8 cellular contexts compared by ENCODE assay signal in genomic region chrX:107659768-107660167, GRCh38. TPM values are rescaled to one million over a fixed set of nuclear protein-coding genes. Genes with fewer than 3 reads are reported as not detected.
DNase-seq lines count a peak whose midpoint lies in the region; ATAC-seq and TF ChIP-seq lines count a peak whose summit lies in the region.

No MANE protein-coding gene starts in this region.

- H3K4me1 Mint-ChIP-seq in H9 (peaks cover 7 to 15% of the 10 kb centered on the region in 2 experiments), endodermal cell (peaks cover 17% of the 10 kb centered on the region), nephron progenitor cell (peaks cover 21% of the 10 kb centered on the region)

- H3K56ac ChIP-seq in H9 (ENCODE audit: insufficient read length, low read depth, low read length): no peak overlapping the region

- no peak overlapping the region for H2AFZ ChIP-seq in H9 (ENCODE audit: low read length)
- no peak overlapping the region for H2AFZ ChIP-seq in OCI-LY7 (ENCODE audit: low read length)

- H3K79me1 ChIP-seq in H9 (ENCODE audit: insufficient read depth, low read depth, low read length, poor library complexity, severe bottlenecking): no peaks in the 10 kb centered on the region

- POLR2A ChIA-PET in OCI-LY7 (lab: Charles Lee): interaction anchor here (0.6 kb wide), 1 partner anchor 118 kb away, joined by 3 read pairs; no protein-coding TSS in a partner anchor

- H2BK5ac ChIP-seq in H9 (ENCODE audit: insufficient read length, low read length): no peak overlapping the region

- CTCF ChIA-PET in OCI-LY7 (lab: Charles Lee; ENCODE audit: unreplicated experiment): interaction anchor here (0.9 kb wide), 1 partner anchor 13 kb away, joined by 6 read pairs; no protein-coding TSS in a partner anchor

- H3K79me2 ChIP-seq in H9 (ENCODE audit: insufficient read depth, low read length) (no peaks in the 10 kb centered on the region), OCI-LY7 (ENCODE audit: insufficient read depth, low read depth, low read length) (no peaks in the 10 kb centered on the region)

- no peak overlapping the region for H3K18ac ChIP-seq in H9 (ENCODE audit: insufficient read length, low read depth, low read length)

- no peak overlapping the region for H3K27ac ChIP-seq in H9 (ENCODE audit: insufficient read length, low read depth, low read length)
- no peak overlapping the region for H3K27ac ChIP-seq in OCI-LY7 (ENCODE audit: low read depth, low read length, poor library complexity, severe bottlenecking)
- no peak overlapping the region for H3K27ac ChIP-seq in endodermal cell (ENCODE audit: low read depth, low read length)

- H4K8ac ChIP-seq in H9 (replicated peaks; ENCODE audit: insufficient read length, low read depth, low read length): no peak overlapping the region

- intact Hi-C loops in OCI-LY7 (cut with micrococcal nuclease; ENCODE audit: unreplicated experiment): loop anchor here (1.0 to 10.0 kb wide), 6 partner anchors 58 to 765 kb away; partner anchors contain the start of gene NCBP2L

- H3K27me3 Mint-ChIP-seq in H9 (ENCODE audit: low read depth) (no peaks in the 10 kb centered on the region; the same call in 1 of the 2 replicates), endodermal cell (ENCODE audit: insufficient read depth) (peaks cover 2% of the 10 kb centered on the region), nephron progenitor cell (ENCODE audit: low read depth, poor library complexity) (peaks cover 14% of the 10 kb centered on the region)

- H2BK20ac ChIP-seq in H9 (ENCODE audit: low read depth, low read length, poor library complexity, severe bottlenecking): no peak overlapping the region

- H3K4ac ChIP-seq in H9 (ENCODE audit: low read depth, low read length): no peak overlapping the region

- no peak overlapping the region for H3K9ac ChIP-seq in H9 (ENCODE audit: extremely low read depth, insufficient read length, low read length)
- H3K9ac ChIP-seq in endodermal cell (ENCODE audit: extremely low read depth, low read length, poor library complexity, severe bottlenecking): no peak overlapping the region

- H3K9me2 ChIP-seq in OCI-LY7 (ENCODE audit: insufficient read depth, low read length): no peaks in the 10 kb centered on the region

- H3K36me3 ChIP-seq in OCI-LY7 (ENCODE audit: insufficient read depth, low read length): no peaks in the 10 kb centered on the region
- H3K36me3 ChIP-seq in endodermal cell (ENCODE audit: control insufficient read depth, insufficient read depth, low read length): no peaks in the 10 kb centered on the region

- no peak overlapping the region for H3K4me2 ChIP-seq in H9 (ENCODE audit: insufficient read depth, insufficient read length, low read length)
- no peak overlapping the region for H3K4me2 ChIP-seq in OCI-LY7 (ENCODE audit: low read length)

- no peak overlapping the region for H2BK120ac ChIP-seq in H9 (ENCODE audit: low read depth, low read length, poor library complexity, severe bottlenecking)

- H2AK5ac ChIP-seq in H9 (ENCODE audit: insufficient read length, low read length): no peak overlapping the region

- no peak overlapping the region for H3K4me3 ChIP-seq in OCI-LY7 (ENCODE audit: low read depth, low read length, poor library complexity, severe bottlenecking)
- no peak overlapping the region for H3K4me3 ChIP-seq in endodermal cell (ENCODE audit: low read length)

- H3K14ac ChIP-seq in H9 (ENCODE audit: insufficient read depth, low read length): no peak overlapping the region

- no peaks in the 10 kb centered on the region for H3K27me3 ChIP-seq in H9 (ENCODE audit: insufficient read depth, low read length)
- no peaks in the 10 kb centered on the region for H3K27me3 ChIP-seq in endodermal cell (ENCODE audit: control insufficient read depth, insufficient read depth, low read length, poor library complexity, severe bottlenecking)

- no peak overlapping the region for H2BK15ac ChIP-seq in H9 (ENCODE audit: low read depth, low read length)

- no peak overlapping the region for H4K91ac ChIP-seq in H9 (ENCODE audit: insufficient read length, low read depth, low read length)

- H3T11ph ChIP-seq in H9 (ENCODE audit: low read length): no peak overlapping the region

- TF ChIP-seq CTCF in H9 (conservative IDR thresholded peaks at IDR 0.05) (peak; percentile 71), OCI-LY7 (conservative IDR thresholded peaks at IDR 0.05; ENCODE audit: low read length) (peak; percentile 82), endodermal cell (conservative IDR thresholded peaks at IDR 0.05) (peak; percentile 82), nephron progenitor cell (IDR thresholded peaks at IDR 0.05) (peak; percentile 57)

- H3K9me3 Mint-ChIP-seq in H9: peaks cover 0 to 25% of the 10 kb centered on the region in 2 experiments; a peak in 2 of 5 replicates
- peaks cover 3% of the 10 kb centered on the region for H3K9me3 Mint-ChIP-seq in endodermal cell
- peaks cover 37% of the 10 kb centered on the region for H3K9me3 Mint-ChIP-seq in nephron progenitor cell

- peaks cover 0 to 3% (median 0%) of the 10 kb centered on the region in 3 experiments; a peak in 3 of 7 replicates for H3K36me3 Mint-ChIP-seq in H9 (ENCODE audit: insufficient read depth in 1 of 3, low read depth in 3 of 3)
- H3K36me3 Mint-ChIP-seq in endodermal cell (ENCODE audit: low read depth): no peaks in the 10 kb centered on the region
- H3K36me3 Mint-ChIP-seq in nephron progenitor cell (ENCODE audit: low read depth): no peaks in the 10 kb centered on the region

- H3K23ac ChIP-seq in H9 (ENCODE audit: insufficient read length, low read depth, low read length): no peak overlapping the region

- H3K9me3 ChIP-seq in H9 (ENCODE audit: control insufficient read depth, low read depth, low read length): no peaks in the 10 kb centered on the region
- no peaks in the 10 kb centered on the region for H3K9me3 ChIP-seq in OCI-LY7 (ENCODE audit: low read length)
- no peaks in the 10 kb centered on the region for H3K9me3 ChIP-seq in endodermal cell (ENCODE audit: control insufficient read depth, low read length)

- DNase-seq in DMS114 treated with DMSO at 0.1 percent for 48 hours (lab: John Stamatoyannopoulos, UW; ENCODE audit: unreplicated experiment) (peak; percentile 51), H9 (no peak), OCI-LY7 (ENCODE audit: low spot score) (peak; percentile 48), endodermal cell (no peak), nephron progenitor cell (no peak), iPS-NIHi11 (ENCODE audit: low spot score) (no peak)

- ATAC-seq in GM21367 (IDR thresholded peaks at IDR 0.05; ENCODE audit: unreplicated experiment) (no peak), GM21360 (IDR thresholded peaks at IDR 0.05; ENCODE audit: unreplicated experiment) (no peak)

- no peaks in the 10 kb centered on the region for H3K23me2 ChIP-seq in H9 (ENCODE audit: insufficient read length, low read depth, low read length, poor library complexity, severe bottlenecking)

- H2BK12ac ChIP-seq in H9 (ENCODE audit: insufficient read length, low read depth, low read length): no peak overlapping the region

- no TSS peak for BruUV-seq in OCI-LY7 (replicated peaks; lab: Mats Ljungman, UMichigan)

- no peak overlapping the region for H4K5ac ChIP-seq in H9 (ENCODE audit: insufficient read length, low read depth, low read length)

- H4K20me1 ChIP-seq in H9 (ENCODE audit: control insufficient read depth, insufficient read depth, insufficient read length): no peaks in the 10 kb centered on the region
- no peaks in the 10 kb centered on the region for H4K20me1 ChIP-seq in OCI-LY7 (ENCODE audit: insufficient read depth, low read length)

- no peak overlapping the region for H3K27ac Mint-ChIP-seq in H9
- no peak overlapping the region for H3K27ac Mint-ChIP-seq in endodermal cell
- H3K27ac Mint-ChIP-seq in nephron progenitor cell: no peak overlapping the region

- no peaks in the 10 kb centered on the region; the same call in 1 of the 2 replicates for H3K4me1 ChIP-seq in H9 (ENCODE audit: insufficient read depth, low read length)
- H3K4me1 ChIP-seq in OCI-LY7 (ENCODE audit: insufficient read depth, low read length, poor library complexity, severe bottlenecking): peaks cover 3% of the 10 kb centered on the region
- H3K4me1 ChIP-seq in endodermal cell (ENCODE audit: control insufficient read depth, insufficient read depth, low read length): no peaks in the 10 kb centered on the region

- no CpG with 5 or more reads among the region's 1 CpG for WGBS in H9 (ENCODE audit: extremely low coverage, insufficient read length, low lambda C conversion rate)
- WGBS in endodermal cell (ENCODE audit: insufficient coverage in 1 of 2, insufficient read length in 1 of 2), 2 experiments: 75% methylated on average over 1 of the region's 1 CpG; no CpG with 5 or more reads in 1 of the 2 experiments

- H3K4me3 Mint-ChIP-seq in H9 (no peak overlapping the region), endodermal cell (no peak overlapping the region), nephron progenitor cell (no peak overlapping the region)

RNA-seq across cellular contexts. Expression of gene PRPS1, which starts 31.5 kb away (rescaled TPM):
- total RNA-seq in H9 (2021): 90.5 and 91.3 TPM in 2 replicates
- total RNA-seq in OCI-LY7 (2014; rRNA removed; shearing (Covaris generic)): 57.1 and 74.0 TPM in 2 replicates
- total RNA-seq in OCI-LY7 (2022): 80.0 and 88.3 TPM in 2 replicates
- 10 to 100 TPM; 51.6 to 62.7 TPM for total RNA-seq in endodermal cell
- polyA plus RNA-seq in endodermal cell (2013, experiment 1 of 2): 54.2 TPM
- 51.2 TPM for polyA plus RNA-seq in endodermal cell (2013, experiment 2 of 2)

Comparison
In these comparisons a context has a peak if more than half of its experiments do, and no peak if none do; other contexts are left out.
1. DNase-seq: peak in DMS114 treated with DMSO at 0.1 percent for 48 hours (single experiment) and OCI-LY7 (single experiment); none in H9 (single experiment), endodermal cell (single experiment), nephron progenitor cell (single experiment) and iPS-NIHi11 (single experiment).
2. Peak in every context shown above with its lines, with median percentiles within 50 percentile points of each other: CTCF ChIP-seq.